20 cellular contexts compared by ENCODE assay signal in the genomic region with DNA sequence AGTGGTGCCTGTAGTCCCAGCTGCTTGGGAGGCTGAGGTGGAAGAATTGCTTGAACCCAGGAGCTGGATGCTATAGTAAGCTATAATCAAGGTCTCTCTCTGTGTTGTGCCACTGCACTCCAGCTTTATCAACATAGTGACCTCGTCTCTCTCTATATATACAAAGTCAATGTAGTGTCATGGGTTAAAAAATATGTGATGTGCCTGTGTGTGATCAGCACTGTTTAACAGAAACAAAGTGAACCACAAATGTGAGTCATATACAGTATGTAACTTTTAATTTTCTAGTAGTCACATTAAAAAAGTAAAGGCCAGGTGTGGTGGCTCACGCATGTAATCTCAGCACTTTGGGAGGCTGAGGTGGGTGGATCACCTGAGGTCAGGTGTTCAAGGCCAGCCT. TPM values are rescaled to one million over a fixed set of nuclear protein-coding genes. Genes with fewer than 3 reads are reported as not detected.
DNase-seq lines count a peak whose midpoint lies in the region; ATAC-seq lines count a peak whose summit lies in the region.
"Had no signal": no experiment of that assay in that cellular context is flagged by ENCODE, and none has a peak within 500 bp of the region (broad histone marks: within the 10 kb centered on the region; RNA-seq: fewer than 3 reads in every experiment).

No MANE protein-coding gene starts in this region.

- H2BK15ac ChIP-seq in mesenchymal stem cell (ENCODE audit: low read depth, poor library complexity, severe bottlenecking), result no peak overlapping the region

- H3K9ac ChIP-seq in mesenchymal stem cell (ENCODE audit: low read length), result no peak overlapping the region
- H3K9ac ChIP-seq: KMS-11 had no signal

- peaks cover 4% of the 10 kb centered on the region for H3K9me3 ChIP-seq in mesenchymal stem cell (ENCODE audit: control insufficient read depth, low read length)
- H3K9me3 ChIP-seq: esophagus muscularis mucosa, gastrocnemius medialis, pancreas had no signal

- H3K4me2 ChIP-seq in mesenchymal stem cell (ENCODE audit: low read length, poor library complexity, severe bottlenecking), result no peak overlapping the region
- H3K4me2 ChIP-seq: KMS-11 had no signal

- no peak overlapping the region for H3K14ac ChIP-seq in mesenchymal stem cell (ENCODE audit: low read length in 2 of 2)

- H3K18ac ChIP-seq in mesenchymal stem cell (ENCODE audit: low read depth in 1 of 2, low read length in 2 of 2), result no peak overlapping the region

- H3K4me3 ChIP-seq in ACC112 (ENCODE audit: low read depth, low read length), result no peak overlapping the region
- H3K4me3 ChIP-seq in mesenchymal stem cell (ENCODE audit: insufficient read depth in 1 of 2, low read depth in 1 of 2, low read length in 2 of 2), result no peak overlapping the region
- H3K4me3 ChIP-seq: esophagus muscularis mucosa, gastrocnemius medialis, pancreas had no signal

- no peak overlapping the region for H4K91ac ChIP-seq in mesenchymal stem cell (ENCODE audit: low read length)

- no peak overlapping the region for H3K23ac ChIP-seq in mesenchymal stem cell (ENCODE audit: low read length in 2 of 2)

- H3K27ac ChIP-seq in ACC112 (ENCODE audit: low read depth, low read length), result peak overlapping the region; percentile 75
- H3K27ac ChIP-seq in mesenchymal stem cell (ENCODE audit: low read length, poor library complexity, severe bottlenecking), result no peak overlapping the region
- H3K27ac ChIP-seq: esophagus muscularis mucosa, gastrocnemius medialis, KMS-11, pancreas had no signal

- peaks cover 17% of the 10 kb centered on the region for H3K4me1 ChIP-seq in ACC112 (ENCODE audit: control insufficient read depth, insufficient read depth, low read length, unreplicated experiment)
- no peaks in the 10 kb centered on the region for H3K4me1 ChIP-seq in mesenchymal stem cell (ENCODE audit: control insufficient read depth, insufficient read depth, low read depth, low read length)
- H3K4me1 ChIP-seq: esophagus muscularis mucosa, gastrocnemius medialis, pancreas had no signal

- H2AFZ ChIP-seq in ACC112 (ENCODE audit: low read length, unreplicated experiment) (no peak overlapping the region), mesenchymal stem cell (ENCODE audit: low read depth, low read length) (no peak overlapping the region)

- H3K79me2 ChIP-seq in ACC112 (ENCODE audit: control insufficient read depth, insufficient read depth, low read length, unreplicated experiment), result no peaks in the 10 kb centered on the region

- no peak overlapping the region for H2BK120ac ChIP-seq in mesenchymal stem cell (ENCODE audit: low read depth, low read length)

- H2BK12ac ChIP-seq in mesenchymal stem cell (ENCODE audit: low read length in 2 of 2), result no peak overlapping the region

- H3K79me1 ChIP-seq in mesenchymal stem cell (replicated peaks; ENCODE audit: low read length, poor library complexity, severe bottlenecking), result no peaks in the 10 kb centered on the region

- H3K36me3 ChIP-seq in ACC112 (ENCODE audit: insufficient read depth, low read length) (no peaks in the 10 kb centered on the region), mesenchymal stem cell (ENCODE audit: control insufficient read depth in 1 of 2, insufficient read depth in 2 of 2, low read depth in 1 of 2, low read length in 2 of 2) (no peaks in the 10 kb centered on the region)
- H3K36me3 ChIP-seq: esophagus muscularis mucosa, gastrocnemius medialis, pancreas had no signal

- H3K4ac ChIP-seq in mesenchymal stem cell (ENCODE audit: low read depth in 1 of 2, low read length in 2 of 2), result no peak overlapping the region

- no peak overlapping the region for H2AK5ac ChIP-seq in mesenchymal stem cell (ENCODE audit: low read length, severe bottlenecking)

- no peak overlapping the region for H2BK5ac ChIP-seq in mesenchymal stem cell (ENCODE audit: low read depth, low read length, poor library complexity, severe bottlenecking)

- ATAC-seq in HG03108 (IDR thresholded peaks at IDR 0.05; ENCODE audit: unreplicated experiment), result no peak
- ATAC-seq: effector memory CD8-positive, alpha-beta T cell; gastrocnemius medialis; left cardiac atrium; pancreas; SK-N-SH treated with all-trans-retinoic acid at 6 μM for 48 hours had no signal

- H3K27me3 ChIP-seq in ACC112 (ENCODE audit: insufficient read depth, low read length), result no peaks in the 10 kb centered on the region
- H3K27me3 ChIP-seq in mesenchymal stem cell (ENCODE audit: control insufficient read depth in 1 of 2, insufficient read depth in 1 of 2, low read length in 2 of 2), result no peaks in the 10 kb centered on the region
- H3K27me3 ChIP-seq: esophagus muscularis mucosa, gastrocnemius medialis, pancreas had no signal

- 60% methylated on average over 1 of the region's 2 CpGs for WGBS in mesenchymal stem cell

- H4K8ac ChIP-seq in mesenchymal stem cell (ENCODE audit: low read length), result no peak overlapping the region

- peak; percentile 71 for DNase-seq in HCEC 1CT
- peak; percentile 26 for DNase-seq in SW480 (ENCODE audit: low spot score)
- peak; percentile 48 for DNase-seq in mesenchymal stem cell
- DNase-seq in central memory CD4-positive, alpha-beta T cell, result no peak
- no peak for DNase-seq in AG08396 (ENCODE audit: low spot score)
- DNase-seq: aorta; cortex of kidney; effector memory CD8-positive, alpha-beta T cell; gastrocnemius medialis; left cardiac atrium; MV-4-11; NCI-H146; NCI-H82; T-helper 2 cell had no signal

RNA-seq across cellular contexts. Expression of a gene that starts 47.9 kb away (rescaled TPM):
- polyA plus RNA-seq in mesenchymal stem cell (2013, experiment 1 of 2), result 48.3 TPM
- 50.0 TPM for polyA plus RNA-seq in mesenchymal stem cell (2013, experiment 2 of 2)

Comparison
In these comparisons a context has a peak if more than half of its experiments do, and no peak if none do; other contexts are left out.
1. DNase-seq: peak in HCEC 1CT (single experiment), SW480 (single experiment) and mesenchymal stem cell (single experiment); none in central memory CD4-positive, alpha-beta T cell (single experiment) and AG08396 (single experiment).